Comparison of ENCODE assay signal across 8 cellular contexts in genomic region chr13:101627556-101627943, GRCh38.
DNase-seq lines count a peak whose midpoint lies in the region; ATAC-seq and TF ChIP-seq lines count a peak whose summit lies in the region.

No MANE protein-coding gene starts in this region.

- no peak for TF ChIP-seq POLR2A in prostate gland (IDR thresholded peaks at IDR 0.05)

- 43 to 64% (median 44%) methylated on average over 5 of the region's 5 CpGs for WGBS in psoas muscle, 3 donors
- WGBS in prostate gland = 24% methylated on average over 5 of the region's 5 CpGs

- BruUV-seq in Caco-2 (replicated peaks; lab: Mats Ljungman, UMichigan) = no TSS peak

- peaks cover 38% of the 10 kb centered on the region for H3K4me1 ChIP-seq in BLaER1
- H3K4me1 ChIP-seq in psoas muscle = no peaks in the 10 kb centered on the region
- no peaks in the 10 kb centered on the region for H3K4me1 ChIP-seq in Caco-2
- no peaks in the 10 kb centered on the region for H3K4me1 ChIP-seq in prostate gland (replicated peaks)

- H3K27me3 ChIP-seq in BLaER1 (no peaks in the 10 kb centered on the region), psoas muscle (ENCODE audit: insufficient read depth in 3 of 3, low read length in 2 of 3) (no peaks in the 10 kb centered on the region), Caco-2 (replicated peaks; ENCODE audit: control insufficient read depth, insufficient read depth, low read length) (no peaks in the 10 kb centered on the region), prostate gland (replicated peaks; ENCODE audit: insufficient read depth) (no peaks in the 10 kb centered on the region)

- peaks cover 17% of the 10 kb centered on the region for H3K27me3 Mint-ChIP-seq in activated T-helper 1 cell treated with anti-CD3 and anti-CD28 coated beads, Interleukin-12 subunit alpha, Interleukin-12 subunit beta, Interleukin-2, Interleukin-4 antibody, amounts not matched to agents 30 ng/mL and 10 ng/mL and 1 ng/mL, durations not matched to agents 14 hours and 24 hours and 36 hours (ENCODE audit: insufficient read depth)
- no peaks in the 10 kb centered on the region for H3K27me3 Mint-ChIP-seq in Caco-2 (ENCODE audit: insufficient read depth, unreplicated experiment)

- peaks cover 2% of the 10 kb centered on the region for H3K36me3 Mint-ChIP-seq in activated T-helper 1 cell treated with anti-CD3 and anti-CD28 coated beads, Interleukin-12 subunit alpha, Interleukin-12 subunit beta, Interleukin-2, Interleukin-4 antibody, amounts not matched to agents 30 ng/mL and 10 ng/mL and 1 ng/mL, durations not matched to agents 14 hours and 24 hours and 36 hours (ENCODE audit: low read depth)
- no peaks in the 10 kb centered on the region for H3K36me3 Mint-ChIP-seq in Caco-2 (ENCODE audit: insufficient read depth, unreplicated experiment)

- H3K27ac Mint-ChIP-seq in activated T-helper 1 cell treated with anti-CD3 and anti-CD28 coated beads, Interleukin-12 subunit alpha, Interleukin-12 subunit beta, Interleukin-2, Interleukin-4 antibody, amounts not matched to agents 30 ng/mL and 10 ng/mL and 1 ng/mL, durations not matched to agents 14 hours and 24 hours and 36 hours = peak overlapping the region; percentile 69
- H3K27ac Mint-ChIP-seq in Caco-2 (ENCODE audit: unreplicated experiment) = no peak overlapping the region

- H3K36me3 ChIP-seq in BLaER1 (no peaks in the 10 kb centered on the region), psoas muscle (ENCODE audit: insufficient read depth in 1 of 2, low read depth in 1 of 2) (no peaks in the 10 kb centered on the region), Caco-2 (ENCODE audit: control insufficient read depth, insufficient read depth, low read length) (no peaks in the 10 kb centered on the region), prostate gland (no peaks in the 10 kb centered on the region)

- no peak for TF ChIP-seq CTCF in psoas muscle (IDR thresholded peaks at IDR 0.05)
- TF ChIP-seq CTCF in Caco-2 (IDR thresholded peaks at IDR 0.05; ENCODE audit: insufficient read depth in 1 of 2, low read depth in 1 of 2, low read length in 1 of 2, severe bottlenecking in 1 of 2, unreplicated experiment in 1 of 2) = no peak
- TF ChIP-seq CTCF in prostate gland (IDR thresholded peaks at IDR 0.05) = no peak

- CTCF ChIA-PET in Caco-2 (lab: Charles Lee) = no interaction called here

- no peaks in the 10 kb centered on the region for H3K9me3 Mint-ChIP-seq in activated T-helper 1 cell treated with anti-CD3 and anti-CD28 coated beads, Interleukin-12 subunit alpha, Interleukin-12 subunit beta, Interleukin-2, Interleukin-4 antibody, amounts not matched to agents 30 ng/mL and 10 ng/mL and 1 ng/mL, durations not matched to agents 14 hours and 24 hours and 36 hours
- H3K9me3 Mint-ChIP-seq in Caco-2 (ENCODE audit: unreplicated experiment) = no peaks in the 10 kb centered on the region

- H3K4me3 Mint-ChIP-seq in activated T-helper 1 cell treated with anti-CD3 and anti-CD28 coated beads, Interleukin-12 subunit alpha, Interleukin-12 subunit beta, Interleukin-2, Interleukin-4 antibody, amounts not matched to agents 30 ng/mL and 10 ng/mL and 1 ng/mL, durations not matched to agents 14 hours and 24 hours and 36 hours = peak overlapping the region; percentile 38
- H3K4me3 Mint-ChIP-seq in Caco-2 (ENCODE audit: unreplicated experiment) = no peak overlapping the region

- intact Hi-C loops in activated T-helper 1 cell treated with anti-CD3 and anti-CD28 coated beads, Interleukin-12 subunit alpha, Interleukin-12 subunit beta, Interleukin-2, Interleukin-4 antibody, amounts not matched to agents 30 ng/mL and 10 ng/mL and 1 ng/mL, durations not matched to agents 14 hours and 24 hours and 36 hours (cut with micrococcal nuclease) = loop anchor here (2.0 to 10.0 kb wide), 9 partner anchors 110 to 1233 kb away; partner anchors contain the start of genes ERCC5, GGACT, TEX30 and TMTC4
- intact Hi-C loops in psoas muscle (cut with DNase I) = loop anchor here in 1 of 2 donors (2.0 kb wide), 1 partner anchor 19 kb away; no protein-coding TSS in a partner anchor
- intact Hi-C loops in Caco-2 (cut with micrococcal nuclease; ENCODE audit: unreplicated experiment) = no loop called here
- intact Hi-C loops in prostate gland (cut with DNase I) = no loop called here

- no peak overlapping the region for H3K9ac ChIP-seq in BLaER1

- H3K9me3 ChIP-seq in BLaER1 (no peaks in the 10 kb centered on the region), psoas muscle (no peaks in the 10 kb centered on the region), Caco-2 (no peaks in the 10 kb centered on the region), prostate gland (no peaks in the 10 kb centered on the region)

- H3K27ac ChIP-seq in BLaER1 (no peak overlapping the region), psoas muscle (no peak overlapping the region), prostate gland (no peak overlapping the region)

- no peak overlapping the region for H3K4me3 ChIP-seq in BLaER1
- peak overlapping the region; percentile 43 for H3K4me3 ChIP-seq in psoas muscle
- no peak overlapping the region for H3K4me3 ChIP-seq in Caco-2 (ENCODE audit: low read depth, low read length)
- no peak overlapping the region for H3K4me3 ChIP-seq in prostate gland

- H4K20me1 ChIP-seq in BLaER1 = no peaks in the 10 kb centered on the region

- peaks cover 40% of the 10 kb centered on the region for H3K4me1 Mint-ChIP-seq in activated T-helper 1 cell treated with anti-CD3 and anti-CD28 coated beads, Interleukin-12 subunit alpha, Interleukin-12 subunit beta, Interleukin-2, Interleukin-4 antibody, amounts not matched to agents 30 ng/mL and 10 ng/mL and 1 ng/mL, durations not matched to agents 14 hours and 24 hours and 36 hours (ENCODE audit: low read depth)
- no peaks in the 10 kb centered on the region for H3K4me1 Mint-ChIP-seq in Caco-2 (ENCODE audit: low read depth, unreplicated experiment)

- ATAC-seq in GM19035 (IDR thresholded peaks at IDR 0.05; ENCODE audit: unreplicated experiment) (peak; percentile 50), HG03175 (IDR thresholded peaks at IDR 0.05; ENCODE audit: unreplicated experiment) (peak; percentile 49), psoas muscle (no peak)

- POLR2A ChIA-PET in Caco-2 (lab: Charles Lee) = no interaction called here

- DNase-seq in activated T-helper 1 cell treated with anti-CD3 and anti-CD28 coated beads, Interleukin-12 subunit alpha, Interleukin-12 subunit beta, Interleukin-2, Interleukin-4 antibody, amounts not matched to agents 30 ng/mL and 10 ng/mL and 1 ng/mL, durations not matched to agents 14 hours and 24 hours and 36 hours (ENCODE audit: low spot score) = no peak
- DNase-seq in psoas muscle = no peak
- DNase-seq in Caco-2 = no peak
- no peak for DNase-seq in prostate gland (ENCODE audit: low spot score)
- DNase-seq in hypothalamus (lab: John Stamatoyannopoulos, UW) = no peak

- H3K4me2 ChIP-seq in BLaER1 = peak overlapping the region; percentile 70

Comparison
In these comparisons a context has a peak if more than half of its experiments do, and no peak if none do; other contexts are left out.
1. ATAC-seq: peak in GM19035 (single experiment) and HG03175 (single experiment); none in psoas muscle (0 of 4).